In genomic region chr15:31484986-31485385, GRCh38 we compare ENCODE assay signal across 1 cellular context.
TF ChIP-seq lines count a peak whose summit lies in the region.

No MANE protein-coding gene starts in this region.

TF ChIP-seq in HepG2, 621 proteins besides CTCF, POLR2A, EP300 and RAD21 (continued from another document):
- TF ChIP-seq, protein P1, sequence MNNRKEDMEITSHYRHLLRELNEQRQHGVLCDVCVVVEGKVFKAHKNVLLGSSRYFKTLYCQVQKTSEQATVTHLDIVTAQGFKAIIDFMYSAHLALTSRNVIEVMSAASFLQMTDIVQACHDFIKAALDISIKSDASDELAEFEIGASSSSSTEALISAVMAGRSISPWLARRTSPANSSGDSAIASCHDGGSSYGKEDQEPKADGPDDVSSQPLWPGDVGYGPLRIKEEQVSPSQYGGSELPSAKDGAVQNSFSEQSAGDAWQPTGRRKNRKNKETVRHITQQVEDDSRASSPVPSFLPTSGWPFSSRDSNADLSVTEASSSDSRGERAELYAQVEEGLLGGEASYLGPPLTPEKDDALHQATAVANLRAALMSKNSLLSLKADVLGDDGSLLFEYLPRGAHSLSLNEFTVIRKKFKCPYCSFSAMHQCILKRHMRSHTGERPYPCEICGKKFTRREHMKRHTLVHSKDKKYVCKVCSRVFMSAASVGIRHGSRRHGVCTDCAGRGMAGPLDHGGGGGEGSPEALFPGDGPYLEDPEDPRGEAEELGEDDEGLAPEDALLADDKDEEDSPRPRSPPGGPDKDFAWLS (CRISPR knock-in tag; IDR thresholded peaks at IDR 0.05; ENCODE audit: borderline replicate concordance), result no peak
- TF ChIP-seq, protein P2, sequence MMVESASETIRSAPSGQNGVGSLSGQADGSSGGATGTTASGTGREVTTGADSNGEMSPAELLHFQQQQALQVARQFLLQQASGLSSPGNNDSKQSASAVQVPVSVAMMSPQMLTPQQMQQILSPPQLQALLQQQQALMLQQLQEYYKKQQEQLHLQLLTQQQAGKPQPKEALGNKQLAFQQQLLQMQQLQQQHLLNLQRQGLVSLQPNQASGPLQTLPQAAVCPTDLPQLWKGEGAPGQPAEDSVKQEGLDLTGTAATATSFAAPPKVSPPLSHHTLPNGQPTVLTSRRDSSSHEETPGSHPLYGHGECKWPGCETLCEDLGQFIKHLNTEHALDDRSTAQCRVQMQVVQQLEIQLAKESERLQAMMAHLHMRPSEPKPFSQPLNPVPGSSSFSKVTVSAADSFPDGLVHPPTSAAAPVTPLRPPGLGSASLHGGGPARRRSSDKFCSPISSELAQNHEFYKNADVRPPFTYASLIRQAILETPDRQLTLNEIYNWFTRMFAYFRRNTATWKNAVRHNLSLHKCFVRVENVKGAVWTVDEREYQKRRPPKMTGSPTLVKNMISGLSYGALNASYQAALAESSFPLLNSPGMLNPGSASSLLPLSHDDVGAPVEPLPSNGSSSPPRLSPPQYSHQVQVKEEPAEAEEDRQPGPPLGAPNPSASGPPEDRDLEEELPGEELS (CRISPR knock-in tag; IDR thresholded peaks at IDR 0.05), result no peak
- no peak for TF ChIP-seq MAFG (CRISPR knock-in tag; IDR thresholded peaks at IDR 0.05)
- no peak for TF ChIP-seq ZNF543 (CRISPR knock-in tag; IDR thresholded peaks at IDR 0.05)
- TF ChIP-seq MTF2 (CRISPR knock-in tag; IDR thresholded peaks at IDR 0.05; ENCODE audit: borderline replicate concordance), result no peak
- TF ChIP-seq IRF2 (CRISPR knock-in tag; IDR thresholded peaks at IDR 0.05), result no peak
- no peak for TF ChIP-seq ZSCAN25 (CRISPR knock-in tag; IDR thresholded peaks at IDR 0.05)
- TF ChIP-seq ZNF337 (CRISPR knock-in tag; IDR thresholded peaks at IDR 0.05; ENCODE audit: borderline replicate concordance, low read depth), result no peak
- TF ChIP-seq TOPORS (CRISPR knock-in tag; IDR thresholded peaks at IDR 0.05), result no peak
- no peak for TF ChIP-seq NR2F1 (CRISPR knock-in tag; IDR thresholded peaks at IDR 0.05)
